Comparison of ENCODE assay signal across 1 cellular context in genomic region chr22:33272180-33272579, GRCh38.
TF ChIP-seq lines count a peak whose summit lies in the region.

No MANE protein-coding gene starts in this region.

TF ChIP-seq in HepG2, 621 proteins besides CTCF, POLR2A, EP300 and RAD21 (continued from another document and continues in another):
- no peak for TF ChIP-seq DZIP1 (CRISPR knock-in tag; IDR thresholded peaks at IDR 0.05)
- no peak for TF ChIP-seq MED8 (CRISPR knock-in tag; IDR thresholded peaks at IDR 0.05; ENCODE audit: insufficient replicate concordance)
- TF ChIP-seq EZH2 (conservative IDR thresholded peaks at IDR 0.05; ENCODE audit: low read depth, low read length), result no peak
- TF ChIP-seq E2F2 (CRISPR knock-in tag; IDR thresholded peaks at IDR 0.05; ENCODE audit: borderline replicate concordance), result no peak
- TF ChIP-seq MBNL3 (CRISPR knock-in tag; conservative IDR thresholded peaks at IDR 0.05), result no peak
- TF ChIP-seq ZMAT3 (CRISPR knock-in tag; conservative IDR thresholded peaks at IDR 0.05), result no peak
- no peak for TF ChIP-seq JUN (CRISPR knock-in tag; IDR thresholded peaks at IDR 0.05)
- TF ChIP-seq ELF3 (CRISPR knock-in tag; IDR thresholded peaks at IDR 0.05), result peak; percentile 44; the same call in 1 of the 2 replicates
- no peak for TF ChIP-seq IKZF5 (CRISPR knock-in tag; IDR thresholded peaks at IDR 0.05)
- no peak for TF ChIP-seq NFAT5 (CRISPR knock-in tag; IDR thresholded peaks at IDR 0.05)
- no peak for TF ChIP-seq MLLT10 (CRISPR knock-in tag; IDR thresholded peaks at IDR 0.05)
- TF ChIP-seq SKIL (CRISPR knock-in tag; IDR thresholded peaks at IDR 0.05; ENCODE audit: borderline replicate concordance), result no peak
- no peak for TF ChIP-seq HMGA1 (CRISPR knock-in tag; conservative IDR thresholded peaks at IDR 0.05)
- TF ChIP-seq TGIF2 (CRISPR knock-in tag; IDR thresholded peaks at IDR 0.05), result 0 out of 2 replicates have a peak, but pooled peaks have one; percentile 56
- peak; percentile 82; the same call in 1 of the 2 replicates for TF ChIP-seq HMG20A (CRISPR knock-in tag; IDR thresholded peaks at IDR 0.05; ENCODE audit: borderline replicate concordance)
- no peak for TF ChIP-seq SMAD3 (CRISPR knock-in tag; IDR thresholded peaks at IDR 0.05)
- TF ChIP-seq LRRFIP1 (CRISPR knock-in tag; conservative IDR thresholded peaks at IDR 0.05), result no peak
- no peak for TF ChIP-seq ADNP (CRISPR knock-in tag; IDR thresholded peaks at IDR 0.05)
- TF ChIP-seq ZNF577 (CRISPR knock-in tag; IDR thresholded peaks at IDR 0.05; ENCODE audit: borderline replicate concordance, low read depth), result no peak
- peak; percentile 62; the same call in 1 of the 2 replicates for TF ChIP-seq ZNF331 (CRISPR knock-in tag; IDR thresholded peaks at IDR 0.05)
- no peak for TF ChIP-seq ZNF740 (CRISPR knock-in tag; IDR thresholded peaks at IDR 0.05)
- TF ChIP-seq RFXAP (CRISPR knock-in tag; IDR thresholded peaks at IDR 0.05; ENCODE audit: borderline replicate concordance), result peak; percentile 57; the same call in 1 of the 2 replicates
- no peak for TF ChIP-seq ARNT (IDR thresholded peaks at IDR 0.05)
- peak; percentile 89 for TF ChIP-seq ISL2 (CRISPR knock-in tag; IDR thresholded peaks at IDR 0.05)
- TF ChIP-seq DRAP1 (CRISPR knock-in tag; IDR thresholded peaks at IDR 0.05), result 0 out of 2 replicates have a peak, but pooled peaks have one; percentile 32
- TF ChIP-seq NR2F2 (IDR thresholded peaks at IDR 0.05; ENCODE audit: borderline replicate concordance, low read depth), result peak; percentile 58; the same call in 1 of the 2 replicates
- peak; percentile 38; the same call in 1 of the 2 replicates for TF ChIP-seq PPARG (CRISPR knock-in tag; conservative IDR thresholded peaks at IDR 0.05)
- TF ChIP-seq ZNF362 (CRISPR knock-in tag; IDR thresholded peaks at IDR 0.05; ENCODE audit: borderline replicate concordance), result no peak
- TF ChIP-seq ZMYM2 (CRISPR knock-in tag; IDR thresholded peaks at IDR 0.05), result no peak
- TF ChIP-seq KDM6A (CRISPR knock-in tag; IDR thresholded peaks at IDR 0.05; ENCODE audit: low read depth), result 0 out of 2 replicates have a peak, but pooled peaks have one; percentile 52
- no peak for TF ChIP-seq ZNF501 (CRISPR knock-in tag; IDR thresholded peaks at IDR 0.05)
- peak; percentile 55; the same call in 1 of the 2 replicates for TF ChIP-seq FOXA1 (IDR thresholded peaks at IDR 0.05)
- peak; percentile 97 for TF ChIP-seq FOXA1 (CRISPR knock-in tag; IDR thresholded peaks at IDR 0.05)
- no peak for TF ChIP-seq ETV6 (CRISPR knock-in tag; conservative IDR thresholded peaks at IDR 0.05)
- peak; percentile 97 for TF ChIP-seq ZNF557 (CRISPR knock-in tag; IDR thresholded peaks at IDR 0.05)
- TF ChIP-seq ZNF142 (CRISPR knock-in tag; IDR thresholded peaks at IDR 0.05), result no peak
